8 cellular contexts compared by ENCODE assay signal in the genomic region with DNA sequence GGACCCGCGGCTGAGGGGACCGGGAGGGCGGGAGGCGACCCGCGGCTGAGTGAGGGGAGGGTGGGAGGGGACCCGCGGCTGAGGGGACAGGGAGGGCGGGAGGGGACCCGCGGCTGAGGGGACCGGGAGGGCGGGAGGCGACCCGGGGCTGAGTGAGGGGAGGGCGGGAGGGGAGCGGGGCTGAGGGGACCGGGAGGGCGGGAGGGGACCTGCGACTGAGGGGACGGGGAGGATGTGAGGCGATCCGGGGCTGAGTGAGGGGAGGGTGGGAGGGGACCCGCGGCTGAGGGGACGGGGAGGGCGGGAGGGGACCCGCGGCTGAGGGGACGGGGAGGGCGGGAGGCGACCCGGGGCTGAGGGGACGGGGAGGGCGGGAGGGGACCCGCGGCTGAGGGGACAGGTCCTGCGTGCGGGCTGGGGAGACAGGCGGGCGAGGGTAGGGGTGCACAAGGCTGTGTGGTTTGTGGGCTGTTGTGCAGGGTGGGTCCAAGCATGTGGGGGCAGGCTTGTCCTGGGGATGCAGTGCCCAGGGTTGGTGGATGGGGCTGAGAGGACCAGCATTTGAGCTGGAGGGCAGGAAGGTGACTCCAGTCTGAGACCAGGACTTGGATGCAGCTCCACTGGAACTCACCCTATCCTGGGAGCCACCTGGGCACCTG. TPM values are rescaled to one million over a fixed set of nuclear protein-coding genes. Genes with fewer than 3 reads are reported as not detected.
DNase-seq lines count a peak whose midpoint lies in the region; ATAC-seq and TF ChIP-seq lines count a peak whose summit lies in the region.

No MANE protein-coding gene starts in this region.

- H3K4me1 Mint-ChIP-seq in activated T-helper 17 cell treated with anti-CD3 and anti-CD28 coated beads, Interleukin-2, amount 50 U/mL, for 72 hours: no peaks in the 10 kb centered on the region
- peaks cover 13 to 29% of the 10 kb centered on the region in 2 donors for H3K4me1 Mint-ChIP-seq in stimulated activated naive B cell treated with anti-CD40 and anti-IgM and Interleukin-4, amounts not matched to agents 10 μg/mL and 1 μg/mL and 100 μg/mL, for 72 hours

- H3K4me3 Mint-ChIP-seq in activated T-helper 17 cell treated with anti-CD3 and anti-CD28 coated beads, Interleukin-2, amount 50 U/mL, for 72 hours: peak overlapping the region; percentile 36
- peak overlapping the region; percentile 55 to 57 for H3K4me3 Mint-ChIP-seq in stimulated activated naive B cell treated with anti-CD40 and anti-IgM and Interleukin-4, amounts not matched to agents 10 μg/mL and 1 μg/mL and 100 μg/mL, for 72 hours

- H3K9ac ChIP-seq in iPS-15b (ENCODE audit: low read depth, low read length): no peak overlapping the region

- H3K36me3 Mint-ChIP-seq in activated T-helper 17 cell treated with anti-CD3 and anti-CD28 coated beads, Interleukin-2, amount 50 U/mL, for 72 hours (ENCODE audit: low read depth): no peaks in the 10 kb centered on the region
- H3K36me3 Mint-ChIP-seq in stimulated activated naive B cell treated with anti-CD40 and anti-IgM and Interleukin-4, amounts not matched to agents 10 μg/mL and 1 μg/mL and 100 μg/mL, for 72 hours: peaks cover 12 to 18% of the 10 kb centered on the region in 2 donors

- no peaks in the 10 kb centered on the region for H3K4me1 ChIP-seq in iPS-15b (ENCODE audit: control insufficient read depth, insufficient read depth, low read length)

- no peaks in the 10 kb centered on the region for H3K36me3 ChIP-seq in iPS-15b (ENCODE audit: control insufficient read depth, insufficient read depth, low read length)

- H3K9me3 ChIP-seq in iPS-15b (ENCODE audit: control insufficient read depth, insufficient read depth, low read length): no peaks in the 10 kb centered on the region

- no peak for ATAC-seq in activated CD4-positive, CD25-positive, alpha-beta regulatory T cell treated with anti-CD3 and anti-CD28 coated beads, Interleukin-2, amount 50 U/mL, for 24 hours
- ATAC-seq in activated T-helper 17 cell treated with anti-CD3 and anti-CD28 coated beads, Interleukin-2, amount 50 U/mL, for 72 hours (replicated peaks): no peak
- no peak for ATAC-seq in stimulated activated naive B cell treated with anti-CD40 and anti-IgM and Interleukin-4, amounts not matched to agents 10 μg/mL and 1 μg/mL and 100 μg/mL, for 72 hours (replicated peaks)
- no peak for ATAC-seq in HG02623 (IDR thresholded peaks at IDR 0.05; ENCODE audit: unreplicated experiment)

- H3K27me3 Mint-ChIP-seq in activated T-helper 17 cell treated with anti-CD3 and anti-CD28 coated beads, Interleukin-2, amount 50 U/mL, for 72 hours: peaks cover 4% of the 10 kb centered on the region
- H3K27me3 Mint-ChIP-seq in stimulated activated naive B cell treated with anti-CD40 and anti-IgM and Interleukin-4, amounts not matched to agents 10 μg/mL and 1 μg/mL and 100 μg/mL, for 72 hours: no peaks in the 10 kb centered on the region

- peak overlapping the region; percentile 47 for H3K4me3 ChIP-seq in iPS-15b (ENCODE audit: low read depth, low read length)

- no peak overlapping the region for H3K27ac Mint-ChIP-seq in activated T-helper 17 cell treated with anti-CD3 and anti-CD28 coated beads, Interleukin-2, amount 50 U/mL, for 72 hours
- peak overlapping the region; percentile 69 for H3K27ac Mint-ChIP-seq in stimulated activated naive B cell treated with anti-CD40 and anti-IgM and Interleukin-4, amounts not matched to agents 10 μg/mL and 1 μg/mL and 100 μg/mL, for 72 hours

- H3K9me3 Mint-ChIP-seq in activated T-helper 17 cell treated with anti-CD3 and anti-CD28 coated beads, Interleukin-2, amount 50 U/mL, for 72 hours: no peaks in the 10 kb centered on the region
- H3K9me3 Mint-ChIP-seq in stimulated activated naive B cell treated with anti-CD40 and anti-IgM and Interleukin-4, amounts not matched to agents 10 μg/mL and 1 μg/mL and 100 μg/mL, for 72 hours: no peaks in the 10 kb centered on the region

- H3K27me3 ChIP-seq in iPS-15b (ENCODE audit: control insufficient read depth, insufficient read depth, low read length): peaks cover 57% of the 10 kb centered on the region

- TF ChIP-seq POLR2A in erythroblast (IDR thresholded peaks at IDR 0.05; ENCODE audit: low read length): no peak

- peak; percentile 27 for DNase-seq in activated CD4-positive, CD25-positive, alpha-beta regulatory T cell treated with anti-CD3 and anti-CD28 coated beads, Interleukin-2, amount 50 U/mL, for 72 hours
- no peak for DNase-seq in stimulated activated naive B cell treated with anti-CD40 and anti-IgM and Interleukin-4, amounts not matched to agents 10 μg/mL and 1 μg/mL and 100 μg/mL, for 72 hours
- DNase-seq in erythroblast (lab: John Stamatoyannopoulos, UW) (no peak), midbrain (lab: John Stamatoyannopoulos, UW) (no peak)

RNA-seq across cellular contexts. Expression of a gene that starts 9.2 kb away (rescaled TPM):
- not detected for total RNA-seq in activated T-helper 17 cell treated with anti-CD3 and anti-CD28 coated beads, Interleukin-2, amount 50 U/mL, for 72 hours

RNA-seq across cellular contexts. Expression of a gene that starts 44.3 kb away (rescaled TPM):
- under 1 TPM; 0.05 to 0.06 TPM for total RNA-seq in activated T-helper 17 cell treated with anti-CD3 and anti-CD28 coated beads, Interleukin-2, amount 50 U/mL, for 72 hours

RNA-seq across cellular contexts. Expression of a gene that starts 51.7 kb away (rescaled TPM):
- total RNA-seq in activated T-helper 17 cell treated with anti-CD3 and anti-CD28 coated beads, Interleukin-2, amount 50 U/mL, for 72 hours: under 1 TPM; 0.54 to 0.85 TPM
